In the genomic region with DNA sequence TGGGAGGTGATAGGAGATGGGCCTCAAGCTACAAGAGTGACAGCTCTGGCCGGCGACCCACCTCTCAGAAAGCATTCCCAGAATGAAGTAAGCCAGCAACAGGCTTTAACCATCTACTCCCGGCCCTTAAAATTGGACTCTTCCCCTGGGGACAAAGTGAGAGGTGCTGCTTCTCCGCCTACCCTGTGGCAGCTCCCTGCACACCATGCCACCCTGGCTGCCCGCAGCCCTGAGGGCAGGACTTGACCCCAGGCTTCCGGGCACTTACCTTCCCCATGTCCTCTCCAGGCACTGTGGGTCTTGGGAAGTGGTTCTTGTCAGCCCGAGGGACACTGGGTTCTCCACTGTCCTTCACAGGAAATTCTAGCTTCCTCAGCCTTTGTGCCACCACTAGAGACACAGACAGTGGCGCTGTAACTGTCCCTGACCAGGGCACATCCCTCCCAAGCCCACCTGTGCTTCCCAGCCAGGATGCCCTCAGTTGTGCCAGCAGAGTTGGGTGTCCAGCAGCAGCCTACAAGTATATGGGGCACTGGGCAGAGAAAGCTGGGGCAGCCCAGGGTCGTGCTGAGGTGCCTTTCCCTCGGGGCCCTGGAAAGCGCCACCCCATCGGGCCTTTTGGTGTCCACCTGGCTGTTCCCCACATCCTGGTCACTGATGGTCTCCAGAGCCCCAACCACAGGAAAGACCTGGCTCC, we compare ENCODE assay signal across 1 cellular context.
TF ChIP-seq lines count a peak whose summit lies in the region.

No MANE protein-coding gene starts in this region.

TF ChIP-seq in liver, 16 proteins besides CTCF, POLR2A, EP300 and RAD21 (continued from another document):
- TF ChIP-seq REST (IDR thresholded peaks at IDR 0.05), result no peak
- no peak for TF ChIP-seq YY1 (IDR thresholded peaks at IDR 0.05)
- TF ChIP-seq, protein P1, sequence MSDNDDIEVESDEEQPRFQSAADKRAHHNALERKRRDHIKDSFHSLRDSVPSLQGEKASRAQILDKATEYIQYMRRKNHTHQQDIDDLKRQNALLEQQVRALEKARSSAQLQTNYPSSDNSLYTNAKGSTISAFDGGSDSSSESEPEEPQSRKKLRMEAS (IDR thresholded peaks at IDR 0.05), result no peak
- TF ChIP-seq RXRA (IDR thresholded peaks at IDR 0.05), result peak; percentile 73 to 91
- peak; percentile 77 for TF ChIP-seq SP1 (IDR thresholded peaks at IDR 0.05)
- peak; percentile 84 to 94 for TF ChIP-seq HNF4A (conservative IDR thresholded peaks at IDR 0.05)
- no peak for TF ChIP-seq NR2F2 (IDR thresholded peaks at IDR 0.05)
- no peak for TF ChIP-seq JUND (IDR thresholded peaks at IDR 0.05)
- TF ChIP-seq FOXA2 (IDR thresholded peaks at IDR 0.05), result no peak
- no peak for TF ChIP-seq ZBTB33 (IDR thresholded peaks at IDR 0.05)
- TF ChIP-seq TAF1 (conservative IDR thresholded peaks at IDR 0.05), result no peak
- TF ChIP-seq HNF4G (IDR thresholded peaks at IDR 0.05), result peak; percentile 72
- no peak for TF ChIP-seq GABPA (IDR thresholded peaks at IDR 0.05 in 1 of 2, conservative IDR thresholded peaks at IDR 0.05 in 1 of 2)
